In genomic region chr5:168771698-168772097, GRCh38 we compare ENCODE assay signal across 19 cellular contexts.
"Had no signal": no experiment of that assay in that cellular context is flagged by ENCODE, and none has a peak within 500 bp of the region (broad histone marks: within the 10 kb centered on the region; RNA-seq: fewer than 3 reads in every experiment).

No MANE protein-coding gene starts in this region.

- H3K36me3 Mint-ChIP-seq: naive thymus-derived CD8-positive, alpha-beta T cell; stimulated activated effector memory CD8-positive, alpha-beta T cell treated with anti-CD3 and anti-CD28 coated beads, Interleukin-12 subunit alpha, Interleukin-12 subunit beta, amount 100 ng/mL, for 72 hours had no signal

- H3K9me3 Mint-ChIP-seq: stimulated activated naive CD8-positive, alpha-beta T cell treated with anti-CD3 and anti-CD28 coated beads, Interleukin-15, Interleukin-2, amounts not matched to agents 100 ng/mL and 50 ng/mL, for 24 hours had no signal

- H3K27ac Mint-ChIP-seq: dendritic cell treated with granulocyte-macrophage colony-stimulating factor and Interleukin-4, amounts not matched to agents 40 ng/mL and 50 ng/mL, for 4 days; naive thymus-derived CD8-positive, alpha-beta T cell; neural progenitor cell; stimulated activated effector memory CD8-positive, alpha-beta T cell treated with anti-CD3 and anti-CD28 coated beads, Interleukin-12 subunit alpha, Interleukin-12 subunit beta, amount 100 ng/mL, for 72 hours; stimulated activated naive CD8-positive, alpha-beta T cell treated with anti-CD3 and anti-CD28 coated beads, Interleukin-15, Interleukin-2, amounts not matched to agents 100 ng/mL and 50 ng/mL, for 24 hours had no signal

- ATAC-seq: gastrocnemius medialis; left lobe of liver; mucosa of descending colon; naive thymus-derived CD8-positive, alpha-beta T cell; stimulated activated effector memory CD8-positive, alpha-beta T cell treated with anti-CD3 and anti-CD28 coated beads, Interleukin-12 subunit alpha, Interleukin-12 subunit beta, amount 100 ng/mL, for 72 hours had no signal

- H3K4me1 Mint-ChIP-seq: neural progenitor cell; stimulated activated effector memory CD8-positive, alpha-beta T cell treated with anti-CD3 and anti-CD28 coated beads, Interleukin-12 subunit alpha, Interleukin-12 subunit beta, amount 100 ng/mL, for 72 hours had no signal

- H3K4me3 Mint-ChIP-seq: dendritic cell treated with granulocyte-macrophage colony-stimulating factor and Interleukin-4, amounts not matched to agents 40 ng/mL and 50 ng/mL, for 4 days; naive thymus-derived CD8-positive, alpha-beta T cell; neural progenitor cell; stimulated activated effector memory CD8-positive, alpha-beta T cell treated with anti-CD3 and anti-CD28 coated beads, Interleukin-12 subunit alpha, Interleukin-12 subunit beta, amount 100 ng/mL, for 72 hours; stimulated activated naive CD8-positive, alpha-beta T cell treated with anti-CD3 and anti-CD28 coated beads, Interleukin-15, Interleukin-2, amounts not matched to agents 100 ng/mL and 50 ng/mL, for 24 hours had no signal

- H3K4me3 ChIP-seq: gastrocnemius medialis, mucosa of descending colon, neural progenitor cell, ovary, tibial artery, upper lobe of left lung, uterus had no signal

- DNase-seq: erythroblast; gastrocnemius medialis; islet precursor cell; mucosa of descending colon; naive thymus-derived CD8-positive, alpha-beta T cell; nucleus accumbens; ovary; right cardiac atrium; small intestine; stimulated activated CD4-positive, alpha-beta T cell treated with anti-CD3 and anti-CD28 coated beads, Interleukin-4, amount 100 ng/mL, for 1 hour; stimulated activated CD8-positive, alpha-beta memory T cell treated with anti-CD3 and anti-CD28 coated beads, Interleukin-4, amount 100 ng/mL, for 48 hours; tibial artery; upper lobe of left lung; uterus had no signal
